ENCODE assay signal across 2 cellular contexts in the genomic region with DNA sequence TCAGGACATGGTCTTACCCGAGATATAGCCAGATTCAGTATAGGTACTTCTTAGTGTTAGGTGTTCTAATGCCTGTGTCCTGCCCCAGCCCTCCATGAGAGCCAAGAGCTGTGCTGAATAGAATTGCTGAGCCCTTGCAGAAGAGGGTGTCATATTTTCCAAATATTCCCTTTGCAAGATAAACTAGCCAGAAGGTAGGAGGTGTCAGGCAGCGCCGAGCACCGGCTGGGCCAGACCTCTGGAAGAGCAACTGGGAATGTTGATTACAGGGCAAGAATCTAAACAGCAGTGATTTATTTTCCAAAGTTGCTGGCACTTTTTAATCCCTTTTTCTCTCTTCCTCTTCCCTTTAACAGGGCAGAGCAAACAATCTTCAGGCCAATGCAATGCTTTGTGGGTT.
TF ChIP-seq lines count a peak whose summit lies in the region.

No MANE protein-coding gene starts in this region.

TF ChIP-seq in H1, 55 proteins besides CTCF, POLR2A, EP300 and RAD21:
- no peak for TF ChIP-seq JUND (IDR thresholded peaks at IDR 0.05; ENCODE audit: low read length)
- no peak for TF ChIP-seq MAFK (IDR thresholded peaks at IDR 0.05; ENCODE audit: low read depth, low read length)
- no peak for TF ChIP-seq SP4 (IDR thresholded peaks at IDR 0.05; ENCODE audit: low read length)
- no peak for TF ChIP-seq JUN (IDR thresholded peaks at IDR 0.05; ENCODE audit: low read depth, low read length)
- TF ChIP-seq SP2 (IDR thresholded peaks at IDR 0.05; ENCODE audit: low read length): no peak
- TF ChIP-seq CEBPB (IDR thresholded peaks at IDR 0.05; ENCODE audit: low read depth, low read length): no peak
- TF ChIP-seq, protein P1, sequence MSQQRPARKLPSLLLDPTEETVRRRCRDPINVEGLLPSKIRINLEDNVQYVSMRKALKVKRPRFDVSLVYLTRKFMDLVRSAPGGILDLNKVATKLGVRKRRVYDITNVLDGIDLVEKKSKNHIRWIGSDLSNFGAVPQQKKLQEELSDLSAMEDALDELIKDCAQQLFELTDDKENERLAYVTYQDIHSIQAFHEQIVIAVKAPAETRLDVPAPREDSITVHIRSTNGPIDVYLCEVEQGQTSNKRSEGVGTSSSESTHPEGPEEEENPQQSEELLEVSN (IDR thresholded peaks at IDR 0.05): no peak
- no peak for TF ChIP-seq GABPA (IDR thresholded peaks at IDR 0.05; ENCODE audit: borderline replicate concordance, insufficient read depth, low read length)
- TF ChIP-seq HDAC2 (IDR thresholded peaks at IDR 0.05; ENCODE audit: borderline replicate concordance in 1 of 2, low read depth in 2 of 2, low read length in 2 of 2): no peak
- no peak for TF ChIP-seq SIRT6 (IDR thresholded peaks at IDR 0.05; ENCODE audit: low read length)
- no peak for TF ChIP-seq FOSL1 (IDR thresholded peaks at IDR 0.05; ENCODE audit: insufficient read depth, low read depth, low read length)
- no peak for TF ChIP-seq CHD1 (IDR thresholded peaks at IDR 0.05; ENCODE audit: low read depth, low read length)
- no peak for TF ChIP-seq BACH1 (IDR thresholded peaks at IDR 0.05; ENCODE audit: low read length)
- TF ChIP-seq, protein P2, sequence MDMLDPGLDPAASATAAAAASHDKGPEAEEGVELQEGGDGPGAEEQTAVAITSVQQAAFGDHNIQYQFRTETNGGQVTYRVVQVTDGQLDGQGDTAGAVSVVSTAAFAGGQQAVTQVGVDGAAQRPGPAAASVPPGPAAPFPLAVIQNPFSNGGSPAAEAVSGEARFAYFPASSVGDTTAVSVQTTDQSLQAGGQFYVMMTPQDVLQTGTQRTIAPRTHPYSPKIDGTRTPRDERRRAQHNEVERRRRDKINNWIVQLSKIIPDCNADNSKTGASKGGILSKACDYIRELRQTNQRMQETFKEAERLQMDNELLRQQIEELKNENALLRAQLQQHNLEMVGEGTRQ (IDR thresholded peaks at IDR 0.05; ENCODE audit: low read length): no peak
- no peak for TF ChIP-seq SIX5 (IDR thresholded peaks at IDR 0.05; ENCODE audit: low read depth, low read length)
- TF ChIP-seq TAF7 (optimal IDR thresholded peaks at IDR 0.05; ENCODE audit: borderline replicate concordance, low read depth, low read length): no peak
- TF ChIP-seq CREB1 (IDR thresholded peaks at IDR 0.05): no peak
- TF ChIP-seq CTBP2 (IDR thresholded peaks at IDR 0.05; ENCODE audit: borderline replicate concordance, insufficient read depth, insufficient read length, low read length): no peak
- no peak for TF ChIP-seq CHD2 (IDR thresholded peaks at IDR 0.05; ENCODE audit: low read length)
- TF ChIP-seq NRF1 (IDR thresholded peaks at IDR 0.05; ENCODE audit: low read depth, low read length): no peak

TF ChIP-seq in SK-N-SH treated with all-trans-retinoic acid at 6 μM for 48 hours, 23 proteins besides CTCF, POLR2A, EP300 and RAD21:
- no peak for TF ChIP-seq ARNTL (CRISPR knock-in tag; IDR thresholded peaks at IDR 0.05; ENCODE audit: borderline replicate concordance, low read depth)
- TF ChIP-seq, protein P3, sequence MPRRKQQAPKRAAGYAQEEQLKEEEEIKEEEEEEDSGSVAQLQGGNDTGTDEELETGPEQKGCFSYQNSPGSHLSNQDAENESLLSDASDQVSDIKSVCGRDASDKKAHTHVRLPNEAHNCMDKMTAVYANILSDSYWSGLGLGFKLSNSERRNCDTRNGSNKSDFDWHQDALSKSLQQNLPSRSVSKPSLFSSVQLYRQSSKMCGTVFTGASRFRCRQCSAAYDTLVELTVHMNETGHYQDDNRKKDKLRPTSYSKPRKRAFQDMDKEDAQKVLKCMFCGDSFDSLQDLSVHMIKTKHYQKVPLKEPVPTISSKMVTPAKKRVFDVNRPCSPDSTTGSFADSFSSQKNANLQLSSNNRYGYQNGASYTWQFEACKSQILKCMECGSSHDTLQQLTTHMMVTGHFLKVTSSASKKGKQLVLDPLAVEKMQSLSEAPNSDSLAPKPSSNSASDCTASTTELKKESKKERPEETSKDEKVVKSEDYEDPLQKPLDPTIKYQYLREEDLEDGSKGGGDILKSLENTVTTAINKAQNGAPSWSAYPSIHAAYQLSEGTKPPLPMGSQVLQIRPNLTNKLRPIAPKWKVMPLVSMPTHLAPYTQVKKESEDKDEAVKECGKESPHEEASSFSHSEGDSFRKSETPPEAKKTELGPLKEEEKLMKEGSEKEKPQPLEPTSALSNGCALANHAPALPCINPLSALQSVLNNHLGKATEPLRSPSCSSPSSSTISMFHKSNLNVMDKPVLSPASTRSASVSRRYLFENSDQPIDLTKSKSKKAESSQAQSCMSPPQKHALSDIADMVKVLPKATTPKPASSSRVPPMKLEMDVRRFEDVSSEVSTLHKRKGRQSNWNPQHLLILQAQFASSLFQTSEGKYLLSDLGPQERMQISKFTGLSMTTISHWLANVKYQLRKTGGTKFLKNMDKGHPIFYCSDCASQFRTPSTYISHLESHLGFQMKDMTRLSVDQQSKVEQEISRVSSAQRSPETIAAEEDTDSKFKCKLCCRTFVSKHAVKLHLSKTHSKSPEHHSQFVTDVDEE (CRISPR knock-in tag; IDR thresholded peaks at IDR 0.05): no peak
- TF ChIP-seq SNAI2 (CRISPR knock-in tag; IDR thresholded peaks at IDR 0.05): no peak
- TF ChIP-seq PPARA (CRISPR knock-in tag; IDR thresholded peaks at IDR 0.05; ENCODE audit: borderline replicate concordance): no peak
- TF ChIP-seq BACH2 (CRISPR knock-in tag; IDR thresholded peaks at IDR 0.05; ENCODE audit: borderline replicate concordance): no peak
- TF ChIP-seq RARB (CRISPR knock-in tag; IDR thresholded peaks at IDR 0.05): no peak
- TF ChIP-seq ZC3H10 (CRISPR knock-in tag; IDR thresholded peaks at IDR 0.05): no peak
- no peak for TF ChIP-seq ZFP3 (CRISPR knock-in tag; IDR thresholded peaks at IDR 0.05)
- no peak for TF ChIP-seq CSDC2 (CRISPR knock-in tag; IDR thresholded peaks at IDR 0.05)
- TF ChIP-seq, protein P4, sequence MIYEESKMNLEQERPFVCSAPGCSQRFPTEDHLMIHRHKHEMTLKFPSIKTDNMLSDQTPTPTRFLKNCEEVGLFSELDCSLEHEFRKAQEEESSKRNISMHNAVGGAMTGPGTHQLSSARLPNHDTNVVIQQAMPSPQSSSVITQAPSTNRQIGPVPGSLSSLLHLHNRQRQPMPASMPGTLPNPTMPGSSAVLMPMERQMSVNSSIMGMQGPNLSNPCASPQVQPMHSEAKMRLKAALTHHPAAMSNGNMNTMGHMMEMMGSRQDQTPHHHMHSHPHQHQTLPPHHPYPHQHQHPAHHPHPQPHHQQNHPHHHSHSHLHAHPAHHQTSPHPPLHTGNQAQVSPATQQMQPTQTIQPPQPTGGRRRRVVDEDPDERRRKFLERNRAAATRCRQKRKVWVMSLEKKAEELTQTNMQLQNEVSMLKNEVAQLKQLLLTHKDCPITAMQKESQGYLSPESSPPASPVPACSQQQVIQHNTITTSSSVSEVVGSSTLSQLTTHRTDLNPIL (CRISPR knock-in tag; IDR thresholded peaks at IDR 0.05; ENCODE audit: low read depth): no peak
- TF ChIP-seq, protein P5, sequence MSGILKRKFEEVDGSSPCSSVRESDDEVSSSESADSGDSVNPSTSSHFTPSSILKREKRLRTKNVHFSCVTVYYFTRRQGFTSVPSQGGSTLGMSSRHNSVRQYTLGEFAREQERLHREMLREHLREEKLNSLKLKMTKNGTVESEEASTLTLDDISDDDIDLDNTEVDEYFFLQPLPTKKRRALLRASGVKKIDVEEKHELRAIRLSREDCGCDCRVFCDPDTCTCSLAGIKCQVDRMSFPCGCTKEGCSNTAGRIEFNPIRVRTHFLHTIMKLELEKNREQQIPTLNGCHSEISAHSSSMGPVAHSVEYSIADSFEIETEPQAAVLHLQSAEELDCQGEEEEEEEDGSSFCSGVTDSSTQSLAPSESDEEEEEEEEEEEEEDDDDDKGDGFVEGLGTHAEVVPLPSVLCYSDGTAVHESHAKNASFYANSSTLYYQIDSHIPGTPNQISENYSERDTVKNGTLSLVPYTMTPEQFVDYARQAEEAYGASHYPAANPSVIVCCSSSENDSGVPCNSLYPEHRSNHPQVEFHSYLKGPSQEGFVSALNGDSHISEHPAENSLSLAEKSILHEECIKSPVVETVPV (CRISPR knock-in tag; IDR thresholded peaks at IDR 0.05): no peak
